17 cellular contexts compared by ENCODE assay signal in the genomic region with DNA sequence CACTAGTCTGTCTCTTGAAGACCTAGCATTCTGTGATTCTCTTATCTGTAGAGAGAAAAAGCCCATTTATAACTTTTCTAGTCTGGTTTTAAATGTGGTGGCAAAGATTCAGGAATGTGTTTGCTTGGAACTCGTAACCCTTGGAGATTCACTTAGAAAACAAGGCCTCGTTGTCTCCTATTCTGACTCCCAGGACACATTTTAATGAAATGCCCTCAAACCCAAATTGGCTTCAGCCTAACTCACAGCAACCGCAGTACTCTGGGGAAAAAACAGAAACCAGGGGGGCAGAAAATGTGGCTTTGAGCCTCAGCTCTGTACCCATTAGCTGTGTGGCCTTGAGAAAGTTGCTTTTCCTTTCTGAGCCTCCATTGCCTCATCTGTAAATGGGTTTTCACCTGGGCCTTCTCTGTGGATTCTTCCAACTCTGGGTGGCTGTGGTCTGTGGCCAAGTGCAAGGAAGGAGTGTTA. TPM values are rescaled to one million over a fixed set of nuclear protein-coding genes. Genes with fewer than 3 reads are reported as not detected.
DNase-seq lines count a peak whose midpoint lies in the region; ATAC-seq and TF ChIP-seq lines count a peak whose summit lies in the region.
"Had no signal": no experiment of that assay in that cellular context is flagged by ENCODE, and none has a peak within 500 bp of the region (broad histone marks: within the 10 kb centered on the region; RNA-seq: fewer than 3 reads in every experiment).

No MANE protein-coding gene starts in this region.

- H3K27ac ChIP-seq in gastroesophageal sphincter, result peak overlapping the region in 3 of 4 donors; percentile 1 to 39 (median 22)
- no peak overlapping the region for H3K27ac ChIP-seq in hepatocyte
- H3K27ac ChIP-seq: cardiac muscle cell had no signal

- no peak overlapping the region for H3K4me3 ChIP-seq in gastroesophageal sphincter
- no peak overlapping the region for H3K4me3 ChIP-seq in hepatocyte
- H3K4me3 ChIP-seq: cardiac muscle cell had no signal

- H3K27me3 ChIP-seq in gastroesophageal sphincter, result no peaks in the 10 kb centered on the region
- no peaks in the 10 kb centered on the region for H3K27me3 ChIP-seq in hepatocyte
- H3K27me3 ChIP-seq: cardiac muscle cell had no signal

- peaks cover 3 to 9% (median 4%) of the 10 kb centered on the region in 7 donors for H3K9me3 Mint-ChIP-seq in CD14-positive monocyte
- no peaks in the 10 kb centered on the region for H3K9me3 Mint-ChIP-seq in T-helper 2 cell treated with Interferon-gamma antibody and Interleukin-4, amounts not matched to agents 5 μg/mL and 100 μg/mL, for 36 hours

- H3K4me1 ChIP-seq in gastroesophageal sphincter, result peaks cover 0 to 19% (median 12%) of the 10 kb centered on the region in 3 donors
- H3K4me1 ChIP-seq in hepatocyte (ENCODE audit: insufficient read depth), result no peaks in the 10 kb centered on the region

- peaks cover 0 to 12% (median 0%) of the 10 kb centered on the region in 3 donors for H3K9me3 ChIP-seq in gastroesophageal sphincter
- no peaks in the 10 kb centered on the region for H3K9me3 ChIP-seq in hepatocyte (ENCODE audit: low read depth)

- H2AFZ ChIP-seq in hepatocyte, result no peak overlapping the region

- peak overlapping the region in 1 of 7 donors; percentile 47 for H3K27ac Mint-ChIP-seq in CD14-positive monocyte
- H3K27ac Mint-ChIP-seq in T-helper 2 cell treated with Interferon-gamma antibody and Interleukin-4, amounts not matched to agents 5 μg/mL and 100 μg/mL, for 36 hours, result no peak overlapping the region
- H3K27ac Mint-ChIP-seq: activated naive CD4-positive, alpha-beta T cell treated with anti-CD3 and anti-CD28 coated beads, Interleukin-2, amount 10 ng/mL, durations not matched to agents 7 days and 5 days; T-helper 1 cell treated with Interleukin-12 subunit alpha and Interleukin-12 subunit beta and Interleukin-4 antibody, amounts not matched to agents 30 μg/mL and 1 μg/mL, for 36 hours; type B pancreatic cell had no signal

- no peaks in the 10 kb centered on the region for H4K20me1 ChIP-seq in hepatocyte (ENCODE audit: insufficient read depth, poor library complexity, severe bottlenecking)

- H3K27me3 Mint-ChIP-seq in CD14-positive monocyte (ENCODE audit: low read depth in 3 of 3), result peaks cover 0 to 3% (median 2%) of the 10 kb centered on the region in 3 donors
- H3K27me3 Mint-ChIP-seq in T-helper 2 cell treated with Interferon-gamma antibody and Interleukin-4, amounts not matched to agents 5 μg/mL and 100 μg/mL, for 36 hours (ENCODE audit: low read depth), result peaks cover 2% of the 10 kb centered on the region

- ATAC-seq in gastroesophageal sphincter (peak; percentile 18), SK-N-SH treated with all-trans-retinoic acid at 6 μM for 48 hours (no peak)

- 50 to 53% methylated on average over 3 of the region's 3 CpGs for WGBS in gastroesophageal sphincter (ENCODE audit: low coverage in 1 of 2), 2 donors
- 79% methylated on average over 3 of the region's 3 CpGs for WGBS in hepatocyte (ENCODE audit: low lambda C conversion rate, missing lambda C conversion rate)

- no peaks in the 10 kb centered on the region for H3K79me2 ChIP-seq in hepatocyte

- no peak for TF ChIP-seq POLR2A in gastroesophageal sphincter (IDR thresholded peaks at IDR 0.05)

- H3K4me1 Mint-ChIP-seq in CD14-positive monocyte, result peaks cover 3% of the 10 kb centered on the region
- H3K4me1 Mint-ChIP-seq in T-helper 2 cell treated with Interferon-gamma antibody and Interleukin-4, amounts not matched to agents 5 μg/mL and 100 μg/mL, for 36 hours (ENCODE audit: low read depth), result no peaks in the 10 kb centered on the region
- H3K4me1 Mint-ChIP-seq: activated naive CD4-positive, alpha-beta T cell treated with anti-CD3 and anti-CD28 coated beads, Interleukin-2, amount 10 ng/mL, durations not matched to agents 7 days and 5 days had no signal

- H3K36me3 ChIP-seq in gastroesophageal sphincter, result no peaks in the 10 kb centered on the region
- H3K36me3 ChIP-seq in hepatocyte (replicated peaks; ENCODE audit: insufficient read depth, low read depth), result no peaks in the 10 kb centered on the region
- H3K36me3 ChIP-seq: cardiac muscle cell had no signal

- no peaks in the 10 kb centered on the region for H3K36me3 Mint-ChIP-seq in CD14-positive monocyte
- H3K36me3 Mint-ChIP-seq in T-helper 2 cell treated with Interferon-gamma antibody and Interleukin-4, amounts not matched to agents 5 μg/mL and 100 μg/mL, for 36 hours (ENCODE audit: low read depth), result no peaks in the 10 kb centered on the region
- H3K36me3 Mint-ChIP-seq: activated naive CD4-positive, alpha-beta T cell treated with anti-CD3 and anti-CD28 coated beads, Interleukin-2, amount 10 ng/mL, durations not matched to agents 7 days and 5 days; type B pancreatic cell had no signal

- TF ChIP-seq CTCF in CD14-positive monocyte (IDR thresholded peaks at IDR 0.05) (no peak), gastroesophageal sphincter (IDR thresholded peaks at IDR 0.05) (no peak), hepatocyte (IDR thresholded peaks at IDR 0.05; ENCODE audit: poor library complexity) (no peak)

- H3K4me2 ChIP-seq in hepatocyte, result no peak overlapping the region

- intact Hi-C loops in CD14-positive monocyte (cut with micrococcal nuclease), result no loop called here

- no peak overlapping the region for H3K4me3 Mint-ChIP-seq in CD14-positive monocyte
- H3K4me3 Mint-ChIP-seq in T-helper 2 cell treated with Interferon-gamma antibody and Interleukin-4, amounts not matched to agents 5 μg/mL and 100 μg/mL, for 36 hours, result no peak overlapping the region
- H3K4me3 Mint-ChIP-seq: activated naive CD4-positive, alpha-beta T cell treated with anti-CD3 and anti-CD28 coated beads, Interleukin-2, amount 10 ng/mL, durations not matched to agents 7 days and 5 days; nephron; T-helper 1 cell treated with Interleukin-12 subunit alpha and Interleukin-12 subunit beta and Interleukin-4 antibody, amounts not matched to agents 30 μg/mL and 1 μg/mL, for 36 hours; type B pancreatic cell had no signal

- H3K9me2 ChIP-seq in hepatocyte (replicated peaks; ENCODE audit: insufficient read depth), result no peaks in the 10 kb centered on the region

- peak; percentile 7 for DNase-seq in CD14-positive monocyte (ENCODE audit: low spot score)
- peak; percentile 95 for DNase-seq in SK-MEL-5 (ENCODE audit: low read depth, low spot score)
- DNase-seq in pons (ENCODE audit: low spot score), result peak; percentile 69
- no peak for DNase-seq in T-helper 2 cell treated with Interferon-gamma antibody and Interleukin-4, amounts not matched to agents 5 μg/mL and 100 μg/mL, for 36 hours (ENCODE audit: low spot score)
- no peak for DNase-seq in hepatocyte (ENCODE audit: low spot score)
- no peak for DNase-seq in ureter (ENCODE audit: low spot score)
- DNase-seq: activated CD8-positive, alpha-beta memory T cell treated with anti-CD3 and anti-CD28 coated beads, Interleukin-2, amount 50 U/mL, for 4 hours; activated naive CD4-positive, alpha-beta T cell treated with anti-CD3 and anti-CD28 coated beads, Interleukin-2, amount 10 ng/mL, durations not matched to agents 7 days and 5 days; DMS79; NCI-H2029; NCI-H748 treated with DMSO at 0.1 percent for 48 hours had no signal

- TF ChIP-seq EP300 in gastroesophageal sphincter (IDR thresholded peaks at IDR 0.05), result no peak

- in situ Hi-C loops in SK-MEL-5 (cut with HindIII; ENCODE audit: low pct_unique_long_range_greater_than_20kb, low sequenced_read_pairs), result no loop called here

TF ChIP-seq in SK-N-SH treated with all-trans-retinoic acid at 6 μM for 48 hours, 23 proteins besides CTCF, POLR2A, EP300 and RAD21 (continues in another document):
- TF ChIP-seq PPARA (CRISPR knock-in tag; IDR thresholded peaks at IDR 0.05; ENCODE audit: borderline replicate concordance) (no peak), SNAI2 (CRISPR knock-in tag; IDR thresholded peaks at IDR 0.05) (no peak), ZNF565 (CRISPR knock-in tag; conservative IDR thresholded peaks at IDR 0.05; ENCODE audit: low read depth) (no peak), ZNF70 (CRISPR knock-in tag; IDR thresholded peaks at IDR 0.05) (no peak), GLIS3 (CRISPR knock-in tag; IDR thresholded peaks at IDR 0.05) (no peak), TOX (CRISPR knock-in tag; IDR thresholded peaks at IDR 0.05; ENCODE audit: borderline replicate concordance) (no peak), ZC3H10 (CRISPR knock-in tag; IDR thresholded peaks at IDR 0.05) (no peak), CSDC2 (CRISPR knock-in tag; IDR thresholded peaks at IDR 0.05) (no peak), ARNTL (CRISPR knock-in tag; IDR thresholded peaks at IDR 0.05; ENCODE audit: borderline replicate concordance, low read depth) (no peak)
- TF ChIP-seq, protein P1, sequence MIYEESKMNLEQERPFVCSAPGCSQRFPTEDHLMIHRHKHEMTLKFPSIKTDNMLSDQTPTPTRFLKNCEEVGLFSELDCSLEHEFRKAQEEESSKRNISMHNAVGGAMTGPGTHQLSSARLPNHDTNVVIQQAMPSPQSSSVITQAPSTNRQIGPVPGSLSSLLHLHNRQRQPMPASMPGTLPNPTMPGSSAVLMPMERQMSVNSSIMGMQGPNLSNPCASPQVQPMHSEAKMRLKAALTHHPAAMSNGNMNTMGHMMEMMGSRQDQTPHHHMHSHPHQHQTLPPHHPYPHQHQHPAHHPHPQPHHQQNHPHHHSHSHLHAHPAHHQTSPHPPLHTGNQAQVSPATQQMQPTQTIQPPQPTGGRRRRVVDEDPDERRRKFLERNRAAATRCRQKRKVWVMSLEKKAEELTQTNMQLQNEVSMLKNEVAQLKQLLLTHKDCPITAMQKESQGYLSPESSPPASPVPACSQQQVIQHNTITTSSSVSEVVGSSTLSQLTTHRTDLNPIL (CRISPR knock-in tag; IDR thresholded peaks at IDR 0.05; ENCODE audit: low read depth), result no peak
- TF ChIP-seq, protein P2, sequence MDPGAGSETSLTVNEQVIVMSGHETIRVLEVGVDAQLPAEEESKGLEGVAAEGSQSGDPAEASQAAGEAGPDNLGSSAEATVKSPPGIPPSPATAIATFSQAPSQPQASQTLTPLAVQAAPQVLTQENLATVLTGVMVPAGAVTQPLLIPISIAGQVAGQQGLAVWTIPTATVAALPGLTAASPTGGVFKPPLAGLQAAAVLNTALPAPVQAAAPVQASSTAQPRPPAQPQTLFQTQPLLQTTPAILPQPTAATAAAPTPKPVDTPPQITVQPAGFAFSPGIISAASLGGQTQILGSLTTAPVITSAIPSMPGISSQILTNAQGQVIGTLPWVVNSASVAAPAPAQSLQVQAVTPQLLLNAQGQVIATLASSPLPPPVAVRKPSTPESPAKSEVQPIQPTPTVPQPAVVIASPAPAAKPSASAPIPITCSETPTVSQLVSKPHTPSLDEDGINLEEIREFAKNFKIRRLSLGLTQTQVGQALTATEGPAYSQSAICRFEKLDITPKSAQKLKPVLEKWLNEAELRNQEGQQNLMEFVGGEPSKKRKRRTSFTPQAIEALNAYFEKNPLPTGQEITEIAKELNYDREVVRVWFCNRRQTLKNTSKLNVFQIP (CRISPR knock-in tag; IDR thresholded peaks at IDR 0.05; ENCODE audit: borderline replicate concordance, low read depth), result no peak

RNA-seq across cellular contexts. Expression of a gene that starts 36.5 kb away (rescaled TPM):
- polyA plus RNA-seq in CD14-positive monocyte (1,000 to 10,000 TPM; 1,177 to 1,235 TPM), hepatocyte (803 and 884 TPM in 2 replicates)
- total RNA-seq in SK-MEL-5 (2014; rRNA removed; shearing (Covaris generic)), result 136 and 195 TPM in 2 replicates
- 749 and 862 TPM in 2 replicates for polyA plus RNA-seq in SK-MEL-5 (2015; cell fraction: cytosol; rRNA removed)
- polyA plus RNA-seq in SK-MEL-5 (2015; cell fraction: nucleus; rRNA removed), result 290 and 306 TPM in 2 replicates
- total RNA-seq in gastroesophageal sphincter (100 to 1,000 TPM; 337 to 657 (median 426) TPM), hepatocyte (210 and 218 TPM in 2 replicates), ureter (1,915 TPM)

Comparison
In these comparisons a context has a peak if more than half of its experiments do, and no peak if none do; other contexts are left out.
1. DNase-seq: peak in CD14-positive monocyte (single experiment), SK-MEL-5 (single experiment) and pons (single experiment); none in T-helper 2 cell treated with Interferon-gamma antibody and Interleukin-4, amounts not matched to agents 5 μg/mL and 100 μg/mL, for 36 hours (single experiment), hepatocyte (single experiment) and ureter (single experiment).